8 cellular contexts compared by ENCODE assay signal in genomic region chr6:10404799-10405524, GRCh38. TPM values are rescaled to one million over a fixed set of nuclear protein-coding genes. Genes with fewer than 3 reads are reported as not detected.
DNase-seq lines count a peak whose midpoint lies in the region; ATAC-seq and TF ChIP-seq lines count a peak whose summit lies in the region.

No MANE protein-coding gene starts in this region.

- H3K4me3 ChIP-seq in cardiac muscle cell (peak overlapping the region; percentile 36), iPS-20b (ENCODE audit: low read length) (peak overlapping the region; percentile 77), transverse colon (peak overlapping the region in 3 of 4 donors; percentile 40 to 61 (median 42))

- 0 out of 2 replicates have a peak overlapping the region, but pooled peaks have one; percentile 61 for H3K27ac Mint-ChIP-seq in WTC11

- H3K27me3 ChIP-seq in cardiac muscle cell (peaks cover 93% of the 10 kb centered on the region), iPS-20b (ENCODE audit: insufficient read depth, low read length) (peaks cover 95% of the 10 kb centered on the region), transverse colon (peaks cover 89% of the 10 kb centered on the region)

- H3K9me3 ChIP-seq in cardiac muscle cell (ENCODE audit: low read depth) (no peaks in the 10 kb centered on the region), iPS-20b (ENCODE audit: insufficient read depth, low read depth, low read length) (no peaks in the 10 kb centered on the region), transverse colon (no peaks in the 10 kb centered on the region)

- CTCF ChIA-PET in WTC11 (lab: Charles Lee) = interaction anchor here (1.0 to 2.6 kb wide), 4 partner anchors 9 to 20 kb away, joined by 4 to 30 read pairs (median 8); partner anchors contain the start of gene TFAP2A

- peaks cover 92% of the 10 kb centered on the region for H3K27me3 Mint-ChIP-seq in WTC11 (ENCODE audit: low read depth)

- H3K36me3 ChIP-seq in cardiac muscle cell (no peaks in the 10 kb centered on the region), iPS-20b (ENCODE audit: insufficient read depth, low read depth, low read length) (no peaks in the 10 kb centered on the region), transverse colon (no peaks in the 10 kb centered on the region)

- POLR2A ChIA-PET in WTC11 (lab: Charles Lee) = interaction anchor here (0.9 to 1.0 kb wide), 3 partner anchors 14 to 23 kb away, joined by 3 to 5 read pairs (median 3); no protein-coding TSS in a partner anchor

- 46 to 65% methylated on average over 2 to 31 of the region's 31 CpGs for WGBS in transverse colon (ENCODE audit: low coverage in 1 of 2), 2 donors

- ATAC-seq in left ventricle myocardium superior (no peak), WTC11 (peak; percentile 4), HG03520 (IDR thresholded peaks at IDR 0.05; ENCODE audit: unreplicated experiment) (no peak), GM21360 (IDR thresholded peaks at IDR 0.05; ENCODE audit: unreplicated experiment) (no peak)

- no peak for TF ChIP-seq POLR2A in transverse colon (IDR thresholded peaks at IDR 0.05)

- H3K36me3 Mint-ChIP-seq in WTC11 = no peaks in the 10 kb centered on the region

- H3K9me3 Mint-ChIP-seq in WTC11 = no peaks in the 10 kb centered on the region

- peaks cover 87% of the 10 kb centered on the region for H3K4me1 Mint-ChIP-seq in WTC11

- in situ Hi-C loops in transverse colon (cut with MboI; ENCODE audit: low pct_ligation_motif_present in 1 of 4, low pct_unique_long_range_greater_than_20kb in 1 of 4, low sequenced_read_pairs in 3 of 4) = loop anchor here in 1 of 4 donors (25.0 kb wide), 1 partner anchor 368 kb away; no protein-coding TSS in a partner anchor

- H3K4me1 ChIP-seq in cardiac muscle cell (ENCODE audit: low read depth) = no peaks in the 10 kb centered on the region
- H3K4me1 ChIP-seq in iPS-20b (ENCODE audit: insufficient read depth, low read length) = peaks cover 31% of the 10 kb centered on the region
- peaks cover 8 to 15% (median 11%) of the 10 kb centered on the region in 4 donors for H3K4me1 ChIP-seq in transverse colon

- intact Hi-C loops in left ventricle myocardium superior (cut with micrococcal nuclease) = no loop called here
- intact Hi-C loops in transverse colon (cut with DNase I; ENCODE audit: low total_unique reads) = no loop called here

- peak overlapping the region; percentile 83 for H3K4me3 Mint-ChIP-seq in WTC11

- TF ChIP-seq EP300 in transverse colon (IDR thresholded peaks at IDR 0.05; ENCODE audit: low read depth) = no peak

- TF ChIP-seq CTCF in cardiac muscle cell (IDR thresholded peaks at IDR 0.05; ENCODE audit: low read depth, low read length) = no peak
- no peak for TF ChIP-seq CTCF in WTC11 (IDR thresholded peaks at IDR 0.05)
- TF ChIP-seq CTCF in transverse colon (IDR thresholded peaks at IDR 0.05) = no peak

- DNase-seq in cardiac muscle cell (ENCODE audit: low read depth in 1 of 2, low spot score in 1 of 2) (no peak), left ventricle myocardium superior (no peak), WTC11 (ENCODE audit: low spot score) (no peak), transverse colon (no peak)
- DNase-seq in activated CD4-positive, alpha-beta T cell treated with anti-CD3 and anti-CD28 coated beads for 1 hour = no peak

- peak overlapping the region; percentile 64; the same call in 1 of the 2 replicates for H3K9ac ChIP-seq in iPS-20b (ENCODE audit: low read depth, low read length)

- no peak overlapping the region for H3K27ac ChIP-seq in cardiac muscle cell
- no peak overlapping the region for H3K27ac ChIP-seq in iPS-20b (ENCODE audit: low read length)
- H3K27ac ChIP-seq in transverse colon = peak overlapping the region; percentile 44 to 71 (median 51)

TF ChIP-seq in WTC11, 78 proteins besides CTCF, POLR2A, EP300 and RAD21 (continues in another document):
- TF ChIP-seq EMX1 (CRISPR knock-in tag; IDR thresholded peaks at IDR 0.05) (no peak), CBFB (CRISPR knock-in tag; IDR thresholded peaks at IDR 0.05; ENCODE audit: low read depth) (no peak), USF1 (CRISPR knock-in tag; IDR thresholded peaks at IDR 0.05) (0 out of 2 replicates have a peak, but pooled peaks have one; percentile 17), PRDM15 (CRISPR knock-in tag; IDR thresholded peaks at IDR 0.05) (0 out of 2 replicates have a peak, but pooled peaks have one; percentile 8), ZNF396 (CRISPR knock-in tag; IDR thresholded peaks at IDR 0.05; ENCODE audit: borderline replicate concordance) (no peak), GTF2I (CRISPR knock-in tag; conservative IDR thresholded peaks at IDR 0.05) (no peak), NR2C2 (CRISPR knock-in tag; IDR thresholded peaks at IDR 0.05) (peak; percentile 10; the same call in 1 of the 2 replicates), HMGA2 (CRISPR knock-in tag; IDR thresholded peaks at IDR 0.05) (no peak), ATF2 (CRISPR knock-in tag; IDR thresholded peaks at IDR 0.05; ENCODE audit: borderline replicate concordance, low read depth) (no peak), MYBL2 (CRISPR knock-in tag; IDR thresholded peaks at IDR 0.05) (no peak)

RNA-seq across cellular contexts. Expression of gene TFAP2A, which starts 9.9 kb away (rescaled TPM):
- total RNA-seq in cardiac muscle cell = not detected in 2 replicates
- polyA plus RNA-seq in cardiac muscle cell = 0.17 and 0.26 TPM in 2 replicates
- total RNA-seq in left ventricle myocardium superior = 0.97 TPM
- total RNA-seq in WTC11 (2021) = 0.27 to 0.42 TPM (median 0.30 TPM) in 3 replicates
- not detected for total RNA-seq in transverse colon

Comparison
In these comparisons a context has a peak if more than half of its experiments do, and no peak if none do; other contexts are left out.
1. H3K27ac ChIP-seq: peak in transverse colon (4 of 4); none in cardiac muscle cell (single experiment) and iPS-20b (single experiment).
2. Peak in every context shown above with its lines, with median percentiles within 50 percentile points of each other: H3K4me3 ChIP-seq.